In genomic region chrX:109732319-109732779, GRCh38 we compare ENCODE assay signal across 1 cellular context.
TF ChIP-seq lines count a peak whose summit lies in the region.

No MANE protein-coding gene starts in this region.

TF ChIP-seq in SK-N-SH treated with all-trans-retinoic acid at 6 μM for 48 hours, 23 proteins besides CTCF, POLR2A, EP300 and RAD21 (continued from another document):
- no peak for TF ChIP-seq CSRNP3 (CRISPR knock-in tag; IDR thresholded peaks at IDR 0.05)
- TF ChIP-seq ZNF565 (CRISPR knock-in tag; conservative IDR thresholded peaks at IDR 0.05; ENCODE audit: low read depth): no peak
